Comparison of ENCODE assay signal across 13 cellular contexts in the genomic region with DNA sequence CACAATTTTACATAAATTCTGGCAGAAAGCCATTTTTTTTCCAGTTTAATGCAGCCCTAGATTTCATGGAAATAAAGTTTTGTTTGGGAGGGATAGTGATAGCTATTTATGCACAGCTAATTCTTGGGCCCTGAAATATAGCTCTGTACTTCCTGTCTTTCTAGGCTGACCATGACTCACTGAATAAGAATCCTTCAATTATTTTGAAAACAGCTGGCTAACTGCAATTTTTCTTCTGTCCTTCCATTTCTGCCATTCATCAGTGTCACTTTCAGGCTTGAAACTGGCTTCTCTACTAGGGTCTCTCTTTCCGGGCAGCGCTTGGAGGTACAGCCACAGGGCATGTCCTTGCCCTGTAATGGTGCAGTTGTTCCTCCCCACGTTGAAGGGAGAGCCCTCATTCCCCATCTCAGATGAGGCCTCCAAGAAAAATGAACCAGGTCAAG.
DNase-seq lines count a peak whose midpoint lies in the region; ATAC-seq, FAIRE-seq and TF ChIP-seq lines count a peak whose summit lies in the region.
"Had no signal": no experiment of that assay in that cellular context is flagged by ENCODE, and none has a peak within 500 bp of the region (broad histone marks: within the 10 kb centered on the region; RNA-seq: fewer than 3 reads in every experiment).

No MANE protein-coding gene starts in this region.

- H3K36me3 ChIP-seq in brain microvascular endothelial cell (replicated peaks): no peaks in the 10 kb centered on the region
- H3K36me3 ChIP-seq in kidney epithelial cell (ENCODE audit: control insufficient read depth, insufficient read depth, low read length): no peaks in the 10 kb centered on the region
- H3K36me3 ChIP-seq: neural progenitor cell had no signal

- H3K27me3 ChIP-seq in brain microvascular endothelial cell (replicated peaks) (no peaks in the 10 kb centered on the region), kidney epithelial cell (ENCODE audit: control insufficient read depth, insufficient read depth, low read length) (no peaks in the 10 kb centered on the region)
- H3K27me3 ChIP-seq: neural progenitor cell had no signal

- H3K4me3 ChIP-seq in brain microvascular endothelial cell (ENCODE audit: low read depth, low read length): no peak overlapping the region
- no peak overlapping the region for H3K4me3 ChIP-seq in kidney epithelial cell (ENCODE audit: low read depth, low read length)
- H3K4me3 ChIP-seq: neural progenitor cell had no signal

- TF ChIP-seq CTCF in brain microvascular endothelial cell (IDR thresholded peaks at IDR 0.05; ENCODE audit: low read depth, low read length, missing control alignments): no peak
- TF ChIP-seq CTCF in kidney epithelial cell (IDR thresholded peaks at IDR 0.05; ENCODE audit: insufficient read depth, low read length, poor library complexity, severe bottlenecking): no peak

- H3K27ac ChIP-seq in brain microvascular endothelial cell: peak overlapping the region; percentile 31
- H3K27ac ChIP-seq: KMS-11, neural progenitor cell had no signal

- in situ Hi-C loops in brain microvascular endothelial cell (cut with HindIII; ENCODE audit: low pct_ligation_motif_present, low sequenced_read_pairs): no loop called here

- peak; percentile 48 for DNase-seq in NCI-H2227 treated with DMSO at 0.1 percent for 48 hours (lab: John Stamatoyannopoulos, UW)
- no peak for DNase-seq in NCI-H2227 (lab: John Stamatoyannopoulos, UW; ENCODE audit: unreplicated experiment)
- DNase-seq in brain microvascular endothelial cell: peak; percentile 49
- peak; percentile 50 for DNase-seq in kidney epithelial cell (ENCODE audit: low read depth)
- peak; percentile 81 for DNase-seq in urothelium cell line (ENCODE audit: low spot score)
- DNase-seq in NK-92 treated with Interleukin-12 subunit alpha and Interleukin-12 subunit beta, amount 100 ng/mL, for 24 hours (lab: John Stamatoyannopoulos, UW): no peak
- no peak for DNase-seq in activated CD4-positive, alpha-beta T cell treated with anti-CD3 and anti-CD28 coated beads for 1 hour
- DNase-seq: 8988T, activated T-cell treated with anti-CD3 and anti-CD28 coated beads for 4 hours, RPMI8226 had no signal

- ATAC-seq in HG02840 (IDR thresholded peaks at IDR 0.05; ENCODE audit: low FRiP score, unreplicated experiment): no peak

- FAIRE-seq in urothelium cell line (lab: Jason Lieb, UNC): no peak

Comparison
In these comparisons a context has a peak if more than half of its experiments do, and no peak if none do; other contexts are left out.
1. DNase-seq: peak in NCI-H2227 treated with DMSO at 0.1 percent for 48 hours (single experiment), brain microvascular endothelial cell (single experiment), kidney epithelial cell (single experiment) and urothelium cell line (single experiment); none in NCI-H2227 (single experiment), NK-92 treated with Interleukin-12 subunit alpha and Interleukin-12 subunit beta, amount 100 ng/mL, for 24 hours (single experiment) and activated CD4-positive, alpha-beta T cell treated with anti-CD3 and anti-CD28 coated beads for 1 hour (single experiment).